In genomic region chr22:27561301-27561820, GRCh38 we compare ENCODE assay signal across 20 cellular contexts.
"Had no signal": no experiment of that assay in that cellular context is flagged by ENCODE, and none has a peak within 500 bp of the region (broad histone marks: within the 10 kb centered on the region; RNA-seq: fewer than 3 reads in every experiment).

No MANE protein-coding gene starts in this region.

- H3K9me3 ChIP-seq: body of pancreas, mucosa of descending colon, neutrophil, thyroid gland had no signal

- H3K9me3 Mint-ChIP-seq: activated CD4-positive, alpha-beta memory T cell treated with anti-CD3 and anti-CD28 coated beads, Interleukin-2, amount 10 ng/mL, durations not matched to agents 7 days and 5 days; activated naive CD8-positive, alpha-beta T cell treated with anti-CD3 and anti-CD28 coated beads, Interleukin-2, amount 10 ng/mL, durations not matched to agents 7 days and 5 days; activated T-helper 17 cell treated with anti-CD3 and anti-CD28 coated beads, Interleukin-2, amount 50 U/mL, for 72 hours; endodermal cell had no signal

- H3K4me3 ChIP-seq: body of pancreas, gastroesophageal sphincter, heart right ventricle, mucosa of descending colon, thyroid gland had no signal

- DNase-seq: activated CD4-positive, alpha-beta memory T cell treated with anti-CD3 and anti-CD28 coated beads, Interleukin-2, amount 10 ng/mL, durations not matched to agents 7 days and 5 days; activated CD4-positive, alpha-beta T cell treated with anti-CD3 and anti-CD28 coated beads for 4 hours; activated CD8-positive, alpha-beta memory T cell treated with anti-CD3 and anti-CD28 coated beads, Interleukin-2, amount 10 ng/mL, durations not matched to agents 7 days and 5 days; activated naive CD4-positive, alpha-beta T cell; activated naive CD8-positive, alpha-beta T cell treated with anti-CD3 and anti-CD28 coated beads, Interleukin-2, amount 10 ng/mL, durations not matched to agents 7 days and 5 days; amygdala; body of pancreas; caudate nucleus; endodermal cell; heart right ventricle; mucosa of descending colon; naive B cell; stimulated activated naive CD4-positive, alpha-beta T cell; thyroid gland had no signal

- H3K36me3 Mint-ChIP-seq: activated CD8-positive, alpha-beta memory T cell treated with anti-CD3 and anti-CD28 coated beads, Interleukin-2, amount 10 ng/mL, durations not matched to agents 7 days and 5 days; activated naive CD8-positive, alpha-beta T cell treated with anti-CD3 and anti-CD28 coated beads, Interleukin-2, amount 10 ng/mL, durations not matched to agents 7 days and 5 days; memory B cell; naive B cell; WTC11 had no signal

- H3K27ac Mint-ChIP-seq: activated CD4-positive, alpha-beta memory T cell treated with anti-CD3 and anti-CD28 coated beads, Interleukin-2, amount 10 ng/mL, durations not matched to agents 7 days and 5 days; activated CD8-positive, alpha-beta memory T cell treated with anti-CD3 and anti-CD28 coated beads, Interleukin-2, amount 10 ng/mL, durations not matched to agents 7 days and 5 days; activated naive CD8-positive, alpha-beta T cell treated with anti-CD3 and anti-CD28 coated beads, Interleukin-2, amount 10 ng/mL, durations not matched to agents 7 days and 5 days; activated T-helper 17 cell treated with anti-CD3 and anti-CD28 coated beads, Interleukin-2, amount 50 U/mL, for 72 hours; endodermal cell; memory B cell; naive B cell; WTC11 had no signal

- H2AFZ ChIP-seq: parathyroid adenoma had no signal

- H3K4me1 Mint-ChIP-seq: activated CD4-positive, alpha-beta memory T cell treated with anti-CD3 and anti-CD28 coated beads, Interleukin-2, amount 10 ng/mL, durations not matched to agents 7 days and 5 days; activated CD8-positive, alpha-beta memory T cell treated with anti-CD3 and anti-CD28 coated beads, Interleukin-2, amount 10 ng/mL, durations not matched to agents 7 days and 5 days; activated naive CD8-positive, alpha-beta T cell treated with anti-CD3 and anti-CD28 coated beads, Interleukin-2, amount 10 ng/mL, durations not matched to agents 7 days and 5 days; activated T-helper 17 cell treated with anti-CD3 and anti-CD28 coated beads, Interleukin-2, amount 50 U/mL, for 72 hours; memory B cell; naive B cell had no signal

- H3K36me3 ChIP-seq: gastroesophageal sphincter, heart right ventricle, neutrophil, thyroid gland had no signal

- H3K27me3 Mint-ChIP-seq: activated CD4-positive, alpha-beta memory T cell treated with anti-CD3 and anti-CD28 coated beads, Interleukin-2, amount 10 ng/mL, durations not matched to agents 7 days and 5 days; activated CD8-positive, alpha-beta memory T cell treated with anti-CD3 and anti-CD28 coated beads, Interleukin-2, amount 10 ng/mL, durations not matched to agents 7 days and 5 days; activated naive CD8-positive, alpha-beta T cell treated with anti-CD3 and anti-CD28 coated beads, Interleukin-2, amount 10 ng/mL, durations not matched to agents 7 days and 5 days; activated T-helper 17 cell treated with anti-CD3 and anti-CD28 coated beads, Interleukin-2, amount 50 U/mL, for 72 hours had no signal

- H3K27me3 ChIP-seq: body of pancreas, neutrophil, thyroid gland had no signal

- H3K4me3 Mint-ChIP-seq: activated CD4-positive, alpha-beta memory T cell treated with anti-CD3 and anti-CD28 coated beads, Interleukin-2, amount 10 ng/mL, durations not matched to agents 7 days and 5 days; activated CD8-positive, alpha-beta memory T cell treated with anti-CD3 and anti-CD28 coated beads, Interleukin-2, amount 10 ng/mL, durations not matched to agents 7 days and 5 days; activated naive CD8-positive, alpha-beta T cell treated with anti-CD3 and anti-CD28 coated beads, Interleukin-2, amount 10 ng/mL, durations not matched to agents 7 days and 5 days; activated T-helper 17 cell treated with anti-CD3 and anti-CD28 coated beads, Interleukin-2, amount 50 U/mL, for 72 hours; endodermal cell; memory B cell; naive B cell; WTC11 had no signal

- H3K9ac ChIP-seq: parathyroid adenoma had no signal

- H3K79me2 ChIP-seq: parathyroid adenoma had no signal

- ATAC-seq: activated CD8-positive, alpha-beta memory T cell treated with anti-CD3 and anti-CD28 coated beads, Interleukin-2, amount 10 ng/mL, durations not matched to agents 7 days and 5 days; activated T-helper 17 cell treated with anti-CD3 and anti-CD28 coated beads, Interleukin-2, amount 50 U/mL, for 72 hours; body of pancreas; gastroesophageal sphincter; mucosa of descending colon; WTC11 had no signal

- H3K4me1 ChIP-seq: body of pancreas, gastroesophageal sphincter, heart right ventricle, parathyroid adenoma, thyroid gland had no signal

- H3K27ac ChIP-seq: body of pancreas, gastroesophageal sphincter, heart right ventricle, neutrophil, parathyroid adenoma, thyroid gland had no signal
